In the genomic region with DNA sequence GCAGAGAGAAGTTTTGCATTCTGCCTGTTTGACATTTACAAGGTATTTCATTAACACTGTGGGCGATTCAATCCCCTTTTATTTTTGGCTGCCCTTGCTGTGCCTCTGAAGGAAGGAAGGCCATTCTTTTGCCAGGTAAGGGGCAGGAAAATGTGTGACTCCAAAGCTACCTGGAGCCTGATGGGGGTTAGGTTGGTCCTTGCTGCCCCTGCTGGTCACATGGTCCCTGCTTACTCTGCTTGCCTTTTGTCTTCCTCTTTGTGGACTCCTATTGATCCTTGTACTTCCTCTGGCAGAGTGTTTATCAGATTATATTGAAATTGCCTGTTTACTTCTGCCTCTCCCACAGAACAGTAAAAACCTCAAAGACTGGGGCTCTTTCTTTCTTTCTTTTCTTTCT, we compare ENCODE assay signal across 1 cellular context.
TF ChIP-seq lines count a peak whose summit lies in the region.

No MANE protein-coding gene starts in this region.

TF ChIP-seq in GM12878, 131 proteins besides CTCF, POLR2A, EP300 and RAD21 (continued from another document):
- TF ChIP-seq, protein P1, sequence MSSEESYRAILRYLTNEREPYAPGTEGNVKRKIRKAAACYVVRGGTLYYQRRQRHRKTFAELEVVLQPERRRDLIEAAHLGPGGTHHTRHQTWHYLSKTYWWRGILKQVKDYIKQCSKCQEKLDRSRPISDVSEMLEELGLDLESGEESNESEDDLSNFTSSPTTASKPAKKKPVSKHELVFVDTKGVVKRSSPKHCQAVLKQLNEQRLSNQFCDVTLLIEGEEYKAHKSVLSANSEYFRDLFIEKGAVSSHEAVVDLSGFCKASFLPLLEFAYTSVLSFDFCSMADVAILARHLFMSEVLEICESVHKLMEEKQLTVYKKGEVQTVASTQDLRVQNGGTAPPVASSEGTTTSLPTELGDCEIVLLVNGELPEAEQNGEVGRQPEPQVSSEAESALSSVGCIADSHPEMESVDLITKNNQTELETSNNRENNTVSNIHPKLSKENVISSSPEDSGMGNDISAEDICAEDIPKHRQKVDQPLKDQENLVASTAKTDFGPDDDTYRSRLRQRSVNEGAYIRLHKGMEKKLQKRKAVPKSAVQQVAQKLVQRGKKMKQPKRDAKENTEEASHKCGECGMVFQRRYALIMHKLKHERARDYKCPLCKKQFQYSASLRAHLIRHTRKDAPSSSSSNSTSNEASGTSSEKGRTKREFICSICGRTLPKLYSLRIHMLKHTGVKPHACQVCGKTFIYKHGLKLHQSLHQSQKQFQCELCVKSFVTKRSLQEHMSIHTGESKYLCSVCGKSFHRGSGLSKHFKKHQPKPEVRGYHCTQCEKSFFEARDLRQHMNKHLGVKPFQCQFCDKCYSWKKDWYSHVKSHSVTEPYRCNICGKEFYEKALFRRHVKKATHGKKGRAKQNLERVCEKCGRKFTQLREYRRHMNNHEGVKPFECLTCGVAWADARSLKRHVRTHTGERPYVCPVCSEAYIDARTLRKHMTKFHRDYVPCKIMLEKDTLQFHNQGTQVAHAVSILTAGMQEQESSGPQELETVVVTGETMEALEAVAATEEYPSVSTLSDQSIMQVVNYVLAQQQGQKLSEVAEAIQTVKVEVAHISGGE (CRISPR knock-in tag; IDR thresholded peaks at IDR 0.05): no peak
- TF ChIP-seq PAX8 (IDR thresholded peaks at IDR 0.05): no peak
- no peak for TF ChIP-seq ZNF217 (IDR thresholded peaks at IDR 0.05)
- no peak for TF ChIP-seq TBL1XR1 (IDR thresholded peaks at IDR 0.05; ENCODE audit: low read depth, low read length)
- no peak for TF ChIP-seq YY1 (IDR thresholded peaks at IDR 0.05; ENCODE audit: low read depth, low read length)
- TF ChIP-seq, protein P2, sequence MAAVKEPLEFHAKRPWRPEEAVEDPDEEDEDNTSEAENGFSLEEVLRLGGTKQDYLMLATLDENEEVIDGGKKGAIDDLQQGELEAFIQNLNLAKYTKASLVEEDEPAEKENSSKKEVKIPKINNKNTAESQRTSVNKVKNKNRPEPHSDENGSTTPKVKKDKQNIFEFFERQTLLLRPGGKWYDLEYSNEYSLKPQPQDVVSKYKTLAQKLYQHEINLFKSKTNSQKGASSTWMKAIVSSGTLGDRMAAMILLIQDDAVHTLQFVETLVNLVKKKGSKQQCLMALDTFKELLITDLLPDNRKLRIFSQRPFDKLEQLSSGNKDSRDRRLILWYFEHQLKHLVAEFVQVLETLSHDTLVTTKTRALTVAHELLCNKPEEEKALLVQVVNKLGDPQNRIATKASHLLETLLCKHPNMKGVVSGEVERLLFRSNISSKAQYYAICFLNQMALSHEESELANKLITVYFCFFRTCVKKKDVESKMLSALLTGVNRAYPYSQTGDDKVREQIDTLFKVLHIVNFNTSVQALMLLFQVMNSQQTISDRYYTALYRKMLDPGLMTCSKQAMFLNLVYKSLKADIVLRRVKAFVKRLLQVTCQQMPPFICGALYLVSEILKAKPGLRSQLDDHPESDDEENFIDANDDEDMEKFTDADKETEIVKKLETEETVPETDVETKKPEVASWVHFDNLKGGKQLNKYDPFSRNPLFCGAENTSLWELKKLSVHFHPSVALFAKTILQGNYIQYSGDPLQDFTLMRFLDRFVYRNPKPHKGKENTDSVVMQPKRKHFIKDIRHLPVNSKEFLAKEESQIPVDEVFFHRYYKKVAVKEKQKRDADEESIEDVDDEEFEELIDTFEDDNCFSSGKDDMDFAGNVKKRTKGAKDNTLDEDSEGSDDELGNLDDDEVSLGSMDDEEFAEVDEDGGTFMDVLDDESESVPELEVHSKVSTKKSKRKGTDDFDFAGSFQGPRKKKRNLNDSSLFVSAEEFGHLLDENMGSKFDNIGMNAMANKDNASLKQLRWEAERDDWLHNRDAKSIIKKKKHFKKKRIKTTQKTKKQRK (IDR thresholded peaks at IDR 0.05; ENCODE audit: low read depth, low read length): no peak
- TF ChIP-seq KLF5 (IDR thresholded peaks at IDR 0.05; ENCODE audit: partially characterized antibody): no peak
TF ChIP-seq in GM12878: peak in this region for 0.
